Comparison of ENCODE assay signal across 7 cellular contexts in the genomic region with DNA sequence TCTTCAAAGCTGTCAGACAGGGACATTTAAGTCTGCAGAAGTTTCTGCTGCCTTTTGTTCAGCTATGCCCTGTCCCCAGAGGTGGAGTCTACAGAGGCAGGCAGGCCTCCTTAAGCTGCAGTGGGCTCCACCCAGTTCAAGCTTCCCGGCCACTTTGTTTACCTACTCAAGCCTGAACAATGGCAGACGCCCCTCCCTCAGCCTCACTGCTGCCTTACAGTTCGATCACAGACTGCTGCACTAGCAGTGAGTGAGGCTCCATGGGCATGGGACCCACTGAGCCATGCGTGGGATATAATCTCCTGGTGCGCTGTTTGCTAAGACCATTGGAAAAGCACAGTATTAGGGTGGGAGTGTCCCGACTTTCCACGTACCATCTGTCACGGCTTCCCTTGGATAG.
A peak's percentile ranks its signal among the peaks of the same experiment; 100 is the strongest.
DNase-seq lines count a peak whose midpoint lies in the region; ATAC-seq, FAIRE-seq and TF ChIP-seq lines count a peak whose summit lies in the region.
"Not testable (repeated sequence)": the region's sequence is repeated elsewhere in the genome, so short reads cannot be mapped to it uniquely, and the experiment has no call there.

No MANE protein-coding gene starts in this region.

- not testable (repeated sequence) for TF ChIP-seq CTCF in bronchial epithelial cell (IDR thresholded peaks at IDR 0.05; ENCODE audit: insufficient read depth, low read length, severe bottlenecking); chondrocyte (IDR thresholded peaks at IDR 0.05); kidney (IDR thresholded peaks at IDR 0.05; ENCODE audit: borderline replicate concordance, extremely low read depth, insufficient read depth); lower lobe of right lung (IDR thresholded peaks at IDR 0.05); spleen (IDR thresholded peaks at IDR 0.05 in 8 of 11, conservative IDR thresholded peaks at IDR 0.05 in 3 of 11)

- not testable (repeated sequence) for H3K36me3 ChIP-seq in bronchial epithelial cell (ENCODE audit: control insufficient read depth, insufficient read depth, low read length); kidney (ENCODE audit: control insufficient read depth in 1 of 2, insufficient read depth in 2 of 2, low read length in 2 of 2); lower lobe of right lung; spleen

- not testable (repeated sequence) for H3K27ac Mint-ChIP-seq in chondrocyte (ENCODE audit: unreplicated experiment)

- not testable (repeated sequence) for H3K9me3 ChIP-seq in kidney (ENCODE audit: control insufficient read depth in 1 of 2, low read length in 2 of 2); lower lobe of right lung
- H3K9me3 ChIP-seq in spleen = peaks cover 0 to 34% (median 15%) of the 10 kb centered on the region in 8 donors

- not testable (repeated sequence) for H3K4me3 Mint-ChIP-seq in chondrocyte (ENCODE audit: unreplicated experiment)

- FAIRE-seq in bronchial epithelial cell (lab: Jason Lieb, UNC) = peak; percentile 64
- not testable (repeated sequence) for FAIRE-seq in kidney (lab: Jason Lieb, UNC)

- H3K27me3 ChIP-seq in bronchial epithelial cell (ENCODE audit: control insufficient read depth, insufficient read depth, low read length); lower lobe of right lung (ENCODE audit: low read depth); spleen (replicated peaks in 1 of 7): not testable (repeated sequence)

- H3K9me3 Mint-ChIP-seq in chondrocyte (ENCODE audit: low read depth) = peaks cover 35% of the 10 kb centered on the region

- not testable (repeated sequence) for TF ChIP-seq POLR2A in spleen (IDR thresholded peaks at IDR 0.05)

- not testable (repeated sequence) for H3K9ac ChIP-seq in kidney (ENCODE audit: low read length in 2 of 2)

- not testable (repeated sequence) for H3K36me3 Mint-ChIP-seq in chondrocyte (ENCODE audit: low read depth)

- not testable (repeated sequence) for H3K4me1 ChIP-seq in kidney (ENCODE audit: control insufficient read depth in 1 of 2, insufficient read depth in 1 of 2, low read depth in 1 of 2, low read length in 2 of 2); lower lobe of right lung; spleen

- WGBS in spleen, 5 donors = 84 to 92% (median 88%) methylated on average over 7 to 8 of the region's 8 CpGs

- not testable (repeated sequence) for H3K4me1 Mint-ChIP-seq in chondrocyte (ENCODE audit: low read depth)

- intact Hi-C loops in kidney (cut with DNase I); lower lobe of right lung (cut with DNase I); posterior vena cava (cut with DNase I); spleen (cut with DNase I; ENCODE audit: low total_unique reads): not testable (repeated sequence)

- not testable (repeated sequence) for ATAC-seq in lower lobe of right lung

- H3K27ac ChIP-seq in kidney (ENCODE audit: low read depth in 2 of 2, low read length in 2 of 2); lower lobe of right lung; spleen: not testable (repeated sequence)

- DNase-seq in NCI-H748 (lab: John Stamatoyannopoulos, UW; ENCODE audit: unreplicated experiment) (peak; percentile 18), chondrocyte (ENCODE audit: low spot score) (peak; percentile 54), kidney (peak; percentile 39), lower lobe of right lung (peak; percentile 24), posterior vena cava (ENCODE audit: low spot score) (peak; percentile 69), spleen (peak; percentile 56)
- not testable (repeated sequence) for DNase-seq in bronchial epithelial cell (ENCODE audit: low read depth)

- not testable (repeated sequence) for H3K4me3 ChIP-seq in bronchial epithelial cell (ENCODE audit: low read depth, low read length); kidney (ENCODE audit: low read length in 2 of 2); lower lobe of right lung; spleen

- not testable (repeated sequence) for H3K27me3 Mint-ChIP-seq in chondrocyte (ENCODE audit: low read depth)
